In genomic region chr4:74178798-74179197, GRCh38 we compare ENCODE assay signal across 34 cellular contexts.
"Had no signal": no experiment of that assay in that cellular context is flagged by ENCODE, and none has a peak within 500 bp of the region (broad histone marks: within the 10 kb centered on the region; RNA-seq: fewer than 3 reads in every experiment).

No MANE protein-coding gene starts in this region.

- DNase-seq: Karpas-422, Kasumi-1, KG1, MG63, MM.1S, MV-4-11, NCI-H1048, NCI-H1092, NCI-H1092 treated with DMSO at 0.1 percent for 48 hours, NCI-H1105, NCI-H1105 treated with DMSO at 0.1 percent for 48 hours, NCI-H1417, NCI-H1417 treated with DMSO at 0.1 percent for 48 hours, NCI-H1436, NCI-H1436 treated with DMSO at 0.1 percent for 48 hours, NCI-H146, NCI-H1694, NCI-H187, NCI-H187 treated with DMSO at 0.1 percent for 48 hours, NCI-H1930, NCI-H2029, NCI-H2029 treated with DMSO at 0.1 percent for 48 hours, NCI-H2081, NCI-H2081 treated with DMSO at 0.1 percent for 48 hours, NCI-H2107, NCI-H2171, NCI-H2171 treated with DMSO at 0.1 percent for 48 hours, NCI-H2227 treated with DMSO at 0.1 percent for 48 hours, NCI-H226, NCI-H345, NCI-H446, NCI-H446 treated with DMSO at 0.1 percent for 48 hours, NCI-H510A had no signal

- H3K9me3 ChIP-seq: MG63 had no signal

- H3K27me3 ChIP-seq: MG63 had no signal

- H3K4me3 ChIP-seq: MG63 had no signal

- H3K36me3 ChIP-seq: MG63 had no signal

- H3K4me2 ChIP-seq: KMS-11 had no signal

- H3K27ac ChIP-seq: KMS-11 had no signal
